ENCODE assay signal across 10 cellular contexts in genomic region chr19:50328257-50329145, GRCh38. TPM values are rescaled to one million over a fixed set of nuclear protein-coding genes. Genes with fewer than 3 reads are reported as not detected.
DNase-seq lines count a peak whose midpoint lies in the region; ATAC-seq and TF ChIP-seq lines count a peak whose summit lies in the region.
"Had no signal": no experiment of that assay in that cellular context is flagged by ENCODE, and none has a peak within 500 bp of the region (broad histone marks: within the 10 kb centered on the region; RNA-seq: fewer than 3 reads in every experiment).

No MANE protein-coding gene starts in this region.

- peak overlapping the region; percentile 47 for H2AK5ac ChIP-seq in neuronal stem cell (ENCODE audit: low read depth, low read length)

- ATAC-seq in GM21390 (IDR thresholded peaks at IDR 0.05; ENCODE audit: unreplicated experiment) = peak; percentile 8

- H3K9ac ChIP-seq in neuronal stem cell (ENCODE audit: low read depth, low read length, poor library complexity) = peak overlapping the region; percentile 92

- no peak overlapping the region for H2BK120ac ChIP-seq in neuronal stem cell (ENCODE audit: low read depth, low read length)

- TF ChIP-seq CTCF in LNCaP clone FGC (IDR thresholded peaks at IDR 0.05; ENCODE audit: control insufficient read depth, extremely low read depth, insufficient read depth) (peak; percentile 36), cardiac fibroblast (IDR thresholded peaks at IDR 0.05; ENCODE audit: low read depth, low read length) (no peak)

- peaks cover under 1 to 2% of the 10 kb centered on the region in 2 donors for H3K36me3 ChIP-seq in neuronal stem cell (replicated peaks in 1 of 2; ENCODE audit: control insufficient read depth in 2 of 2, insufficient read depth in 2 of 2, low read length in 2 of 2)

- H2BK15ac ChIP-seq in neuronal stem cell (ENCODE audit: low read length) = no peak overlapping the region

- peaks cover 5 to 26% (median 24%) of the 10 kb centered on the region in 3 experiments for H3K27me3 ChIP-seq in neuronal stem cell (ENCODE audit: control insufficient read depth in 3 of 3, insufficient read depth in 3 of 3, low read depth in 1 of 3, low read length in 3 of 3)

- H3K18ac ChIP-seq in neuronal stem cell (ENCODE audit: low read length) = peak overlapping the region; percentile 97

- no peak overlapping the region for H2BK5ac ChIP-seq in neuronal stem cell (ENCODE audit: low read length)

- DNase-seq in DMS53 (lab: John Stamatoyannopoulos, UW) (peak; percentile 78), DMS53 treated with DMSO at 0.1 percent for 48 hours (lab: John Stamatoyannopoulos, UW; ENCODE audit: unreplicated experiment) (no peak), LNCaP clone FGC (ENCODE audit: low read depth) (no peak), cardiac fibroblast (ENCODE audit: low read depth in 2 of 2) (peak; percentile 2 to 7), neuronal stem cell (ENCODE audit: low spot score) (no peak), occipital lobe (lab: John Stamatoyannopoulos, UW) (no peak)
- no peak for DNase-seq in effector CD8-positive, alpha-beta T cell (lab: John Stamatoyannopoulos, UW)

- H4K91ac ChIP-seq in neuronal stem cell (ENCODE audit: low read depth, low read length, poor library complexity) = no peak overlapping the region

- peaks cover 8 to 12% of the 10 kb centered on the region in 2 donors for H3K4me1 ChIP-seq in neuronal stem cell (ENCODE audit: control insufficient read depth in 2 of 2, insufficient read depth in 1 of 2, low read depth in 1 of 2, low read length in 2 of 2)

- peak overlapping the region; percentile 49 for H3K4me3 ChIP-seq in LNCaP clone FGC (ENCODE audit: low read depth, low read length)
- peak overlapping the region in 1 of 2 donors; percentile 32 for H3K4me3 ChIP-seq in cardiac fibroblast (replicated peaks in 1 of 2; ENCODE audit: low read depth in 2 of 2, low read length in 2 of 2)
- H3K4me3 ChIP-seq in neuronal stem cell (ENCODE audit: low read length in 2 of 2) = peak overlapping the region; percentile 43 to 78

- H3K4me2 ChIP-seq in neuronal stem cell (ENCODE audit: insufficient read depth, low read length, poor library complexity, severe bottlenecking) = peak overlapping the region; percentile 87

- no CpG with 5 or more reads among the region's 141 CpGs for WGBS in neuronal stem cell (ENCODE audit: extremely low coverage in 2 of 2, insufficient read length in 2 of 2, insufficient replicate concordance in 1 of 2), 2 donors

- no peak overlapping the region for H3K27ac ChIP-seq in neuronal stem cell (replicated peaks; ENCODE audit: low read length)

- peaks cover 0 to 3% of the 10 kb centered on the region in 2 donors for H3K9me3 ChIP-seq in neuronal stem cell (replicated peaks in 1 of 2; ENCODE audit: control insufficient read depth in 2 of 2, insufficient read depth in 1 of 2, low read depth in 1 of 2, low read length in 2 of 2)

- H3K23ac ChIP-seq in neuronal stem cell (ENCODE audit: low read depth, low read length, poor library complexity) = peak overlapping the region; percentile 86

- no peak overlapping the region for H3K14ac ChIP-seq in neuronal stem cell (ENCODE audit: low read length)

- H2BK12ac ChIP-seq in neuronal stem cell (ENCODE audit: low read length) = peak overlapping the region; percentile 76

- peak overlapping the region; percentile 77 for H2AFZ ChIP-seq in neuronal stem cell (ENCODE audit: low read length)

- peak overlapping the region; percentile 75 for H4K8ac ChIP-seq in neuronal stem cell (ENCODE audit: low read depth, low read length)

- H3K4ac ChIP-seq in neuronal stem cell (ENCODE audit: low read length) = peak overlapping the region; percentile 23

- H3K79me1 ChIP-seq in neuronal stem cell (ENCODE audit: low read depth, low read length) = peaks cover 8% of the 10 kb centered on the region

RNA-seq across cellular contexts. Expression of gene KCNC3, which starts 0.7 kb away (rescaled TPM):
- polyA plus RNA-seq in neuronal stem cell (2013, experiment 1 of 2) = 6.8 TPM
- 6.9 TPM for polyA plus RNA-seq in neuronal stem cell (2013, experiment 2 of 2)
- total RNA-seq in occipital lobe = 2.3 TPM
- total RNA-seq: myocyte had no signal
- polyA plus RNA-seq: AG04450 had no signal

RNA-seq across cellular contexts. Expression of gene NAPSA, which starts 36.9 kb away (rescaled TPM):
- 0.84 TPM for polyA plus RNA-seq in neuronal stem cell (2013, experiment 1 of 2)
- polyA plus RNA-seq in neuronal stem cell (2013, experiment 2 of 2) = 0.72 TPM
- 0.16 TPM for total RNA-seq in occipital lobe

RNA-seq across cellular contexts. Expression of gene NR1H2, which starts 47.8 kb away (rescaled TPM):
- 15.5 TPM for polyA plus RNA-seq in neuronal stem cell (2013, experiment 1 of 2)
- polyA plus RNA-seq in neuronal stem cell (2013, experiment 2 of 2) = 15.1 TPM
- total RNA-seq in occipital lobe = 18.9 TPM

RNA-seq across cellular contexts. Expression of gene POLD1, which starts 55.6 kb away (rescaled TPM):
- 60.2 TPM for polyA plus RNA-seq in neuronal stem cell (2013, experiment 1 of 2)
- 61.7 TPM for polyA plus RNA-seq in neuronal stem cell (2013, experiment 2 of 2)
- 17.5 TPM for total RNA-seq in occipital lobe

Comparison
In these comparisons a context has a peak if more than half of its experiments do, and no peak if none do; other contexts are left out.
1. DNase-seq: peak in DMS53 (single experiment) and cardiac fibroblast (2 of 2); none in DMS53 treated with DMSO at 0.1 percent for 48 hours (single experiment), LNCaP clone FGC (single experiment), neuronal stem cell (single experiment), occipital lobe (single experiment) and effector CD8-positive, alpha-beta T cell (single experiment).